ENCODE assay signal across 17 cellular contexts in genomic region chr1:153562026-153562425, GRCh38. TPM values are rescaled to one million over a fixed set of nuclear protein-coding genes. Genes with fewer than 3 reads are reported as not detected.
"Had no signal": no experiment of that assay in that cellular context is flagged by ENCODE, and none has a peak within 500 bp of the region (broad histone marks: within the 10 kb centered on the region; RNA-seq: fewer than 3 reads in every experiment).

No MANE protein-coding gene starts in this region.

RNA-seq across cellular contexts. Expression of gene S100A2, which starts 3.6 kb away (rescaled TPM):
- total RNA-seq: naive thymus-derived CD8-positive, alpha-beta T cell; temporal lobe had no signal
- polyA plus RNA-seq: naive thymus-derived CD8-positive, alpha-beta T cell had no signal

RNA-seq across cellular contexts. Expression of gene S100A3, which starts 13.0 kb away (rescaled TPM):
- total RNA-seq: naive thymus-derived CD8-positive, alpha-beta T cell; stomach; temporal lobe; urinary bladder had no signal
- polyA plus RNA-seq: naive thymus-derived CD8-positive, alpha-beta T cell had no signal

RNA-seq across cellular contexts. Expression of gene S100A4, which starts 16.4 kb away (rescaled TPM):
- total RNA-seq: endothelial cell of umbilical vein had no signal

RNA-seq across cellular contexts. Expression of gene S100A5, which starts 21.3 kb away (rescaled TPM):
- total RNA-seq: colonic mucosa, dermis blood vessel endothelial cell, endothelial cell of umbilical vein, gastroesophageal sphincter, heart left ventricle, hepatocyte, kidney epithelial cell, left cardiac atrium, lower leg skin, mesenteric fat pad, ovary, pulmonary artery endothelial cell, stomach, subcutaneous adipose tissue, temporal lobe, urinary bladder had no signal
- polyA plus RNA-seq: endothelial cell of umbilical vein, heart left ventricle, ovary, stomach had no signal
